Comparison of ENCODE assay signal across 8 cellular contexts in the genomic region with DNA sequence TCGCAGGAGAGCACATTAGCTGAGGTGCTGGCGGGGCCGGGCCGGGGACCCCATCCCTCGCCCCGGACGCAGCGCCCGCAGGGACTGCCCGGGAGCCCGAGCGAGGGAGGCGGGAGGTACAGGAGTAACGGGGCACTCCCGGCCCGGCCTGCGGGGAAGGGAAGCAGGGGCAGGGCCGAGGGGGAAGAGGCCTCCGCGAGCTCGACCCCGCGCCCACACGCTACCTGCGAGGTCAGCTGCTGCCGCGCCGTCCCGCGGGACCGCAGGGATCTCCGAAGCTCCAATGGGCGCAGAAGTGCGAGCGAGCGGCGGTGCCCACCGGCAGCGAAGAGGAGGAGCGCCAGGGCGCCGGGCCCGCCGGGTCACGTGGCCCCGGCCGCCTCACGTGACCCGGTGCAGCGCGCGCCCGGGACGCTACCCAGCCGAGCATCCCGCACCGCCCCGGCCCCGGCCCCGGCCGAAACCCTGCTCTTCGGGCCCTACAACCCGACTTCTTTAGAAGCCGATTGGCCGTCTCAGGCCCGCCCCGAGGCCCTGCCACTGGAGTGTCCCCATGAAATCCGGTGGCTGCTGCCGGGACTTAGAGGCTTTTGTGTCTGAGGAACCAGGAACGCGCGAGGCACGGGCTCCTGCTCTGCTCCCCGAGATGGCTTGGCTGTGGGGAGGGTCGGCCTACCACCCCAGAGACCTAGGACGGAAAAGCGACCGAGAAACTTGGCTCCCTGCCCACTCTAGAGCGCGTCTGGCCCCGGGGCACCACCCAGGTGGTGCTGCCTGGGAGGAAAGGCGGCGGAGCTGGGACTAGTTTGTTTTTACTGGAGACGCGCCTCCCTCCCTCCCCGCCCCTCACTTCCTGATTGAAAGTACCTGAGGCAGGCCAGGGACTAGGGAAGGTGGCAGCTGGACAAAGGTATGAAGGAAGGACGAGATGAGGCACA. TPM values are rescaled to one million over a fixed set of nuclear protein-coding genes. Genes with fewer than 3 reads are reported as not detected.
DNase-seq lines count a peak whose midpoint lies in the region; ATAC-seq and TF ChIP-seq lines count a peak whose summit lies in the region.

TSS of gene RCBTB1 (minus strand) at position 339 of the 938 bp plus-strand sequence. CDS start 18,279 bp downstream, outside the sequence.

- H4K5ac ChIP-seq in mesendoderm (ENCODE audit: low read length): peak within 1 kb of the TSS; percentile 94

- H3K4ac ChIP-seq in mesendoderm (ENCODE audit: low read depth, low read length): peak within 1 kb of the TSS; percentile 66

- TF ChIP-seq POLR2A in GM19193 (IDR thresholded peaks at IDR 0.05; ENCODE audit: extremely low read depth, insufficient read depth, insufficient read length): peak; percentile 73

- H3K4me1 ChIP-seq in endodermal cell (ENCODE audit: control insufficient read depth, insufficient read depth, low read length): no peaks in the 10 kb centered on the region
- H3K4me1 ChIP-seq in mesendoderm (ENCODE audit: control insufficient read depth, low read depth, low read length): no peaks in the 10 kb centered on the region

- WGBS in endodermal cell (ENCODE audit: insufficient coverage in 1 of 2, insufficient read length in 1 of 2), 2 experiments: 0 to 1% methylated on average over 19 to 84 of the region's 87 CpGs
- WGBS in mesendoderm (ENCODE audit: extremely low coverage, insufficient coverage, low lambda C conversion rate): no CpG with 5 or more reads among the region's 87 CpGs

- CTCF ChIA-PET in activated CD8-positive, alpha-beta memory T cell treated with anti-CD3 and anti-CD28 coated beads, Interleukin-2, amount 10 ng/mL, durations not matched to agents 7 days and 5 days (lab: Charles Lee): interaction anchor here (0.9 to 2.1 kb wide), 4 partner anchors 9 to 92 kb away, joined by 3 to 14 read pairs (median 3); no protein-coding TSS in a partner anchor

- H3K36me3 ChIP-seq in endodermal cell (ENCODE audit: control insufficient read depth, insufficient read depth, low read length) (peaks cover 20% of the 10 kb centered on the region), mesendoderm (ENCODE audit: control insufficient read depth, insufficient read depth, low read length) (no peaks in the 10 kb centered on the region)

- peak within 1 kb of the TSS; percentile 97 for H3K56ac ChIP-seq in mesendoderm (ENCODE audit: low read length)

- H3K27me3 Mint-ChIP-seq in activated CD8-positive, alpha-beta memory T cell treated with anti-CD3 and anti-CD28 coated beads, Interleukin-2, amount 10 ng/mL, durations not matched to agents 7 days and 5 days: peaks cover 2% of the 10 kb centered on the region
- peaks cover 5% of the 10 kb centered on the region for H3K27me3 Mint-ChIP-seq in endodermal cell (ENCODE audit: insufficient read depth)

- H3K27ac Mint-ChIP-seq in activated CD8-positive, alpha-beta memory T cell treated with anti-CD3 and anti-CD28 coated beads, Interleukin-2, amount 10 ng/mL, durations not matched to agents 7 days and 5 days: peak within 1 kb of the TSS; percentile 74
- peak within 1 kb of the TSS; percentile 97 for H3K27ac Mint-ChIP-seq in endodermal cell

- H3K9me3 ChIP-seq in endodermal cell (ENCODE audit: control insufficient read depth, low read length): no peaks in the 10 kb centered on the region

- no peak for TF ChIP-seq CTCF in endodermal cell (conservative IDR thresholded peaks at IDR 0.05)

- no peaks in the 10 kb centered on the region for H3K9me3 Mint-ChIP-seq in activated CD8-positive, alpha-beta memory T cell treated with anti-CD3 and anti-CD28 coated beads, Interleukin-2, amount 10 ng/mL, durations not matched to agents 7 days and 5 days (ENCODE audit: low read depth)
- no peaks in the 10 kb centered on the region for H3K9me3 Mint-ChIP-seq in endodermal cell

- peak; percentile 60 for ATAC-seq in HG03378 (IDR thresholded peaks at IDR 0.05; ENCODE audit: unreplicated experiment)
- ATAC-seq in activated CD8-positive, alpha-beta memory T cell treated with anti-CD3 and anti-CD28 coated beads, Interleukin-2, amount 10 ng/mL, durations not matched to agents 7 days and 5 days: peak; percentile 98

- no peak within 1 kb of the TSS for H2BK15ac ChIP-seq in mesendoderm (replicated peaks; ENCODE audit: low read depth)

- peak within 1 kb of the TSS; percentile 85 for H3K4me2 ChIP-seq in mesendoderm (ENCODE audit: low read length)

- H3K4me1 Mint-ChIP-seq in activated CD8-positive, alpha-beta memory T cell treated with anti-CD3 and anti-CD28 coated beads, Interleukin-2, amount 10 ng/mL, durations not matched to agents 7 days and 5 days: peaks cover 26% of the 10 kb centered on the region
- H3K4me1 Mint-ChIP-seq in endodermal cell: peaks cover 20% of the 10 kb centered on the region

- H3K4me3 ChIP-seq in endodermal cell (ENCODE audit: low read length) (peak within 1 kb of the TSS; percentile 95), mesendoderm (ENCODE audit: low read length) (peak within 1 kb of the TSS; percentile 90)

- H3K9ac ChIP-seq in endodermal cell (ENCODE audit: extremely low read depth, low read length, poor library complexity, severe bottlenecking) (peak within 1 kb of the TSS; percentile 76), mesendoderm (ENCODE audit: low read length) (peak within 1 kb of the TSS; percentile 93)

- peak; percentile 41 to 87 (median 80) for DNase-seq in C1 segment of cervical spinal cord (lab: John Stamatoyannopoulos, UW)
- DNase-seq in NCI-H82 (lab: John Stamatoyannopoulos, UW): peak; percentile 87
- DNase-seq in activated CD8-positive, alpha-beta memory T cell treated with anti-CD3 and anti-CD28 coated beads, Interleukin-2, amount 10 ng/mL, durations not matched to agents 7 days and 5 days: peak; percentile 76
- DNase-seq in endodermal cell: peak; percentile 91
- DNase-seq in mesendoderm: peak; percentile 81
- peak; percentile 64 for DNase-seq in stimulated activated CD8-positive, alpha-beta memory T cell treated with anti-CD3 and anti-CD28 coated beads, Interleukin-12 subunit alpha, Interleukin-12 subunit beta, amount 100 ng/mL, for 4 hours (ENCODE audit: low read depth)

- peaks cover 3% of the 10 kb centered on the region for H3K79me1 ChIP-seq in mesendoderm (ENCODE audit: low read length)

- no peak within 1 kb of the TSS for H2BK120ac ChIP-seq in mesendoderm (ENCODE audit: low read depth, low read length)

- peak within 1 kb of the TSS; percentile 93 for H4K8ac ChIP-seq in mesendoderm (ENCODE audit: low read depth, low read length)

- no peaks in the 10 kb centered on the region for H3K79me2 ChIP-seq in mesendoderm (ENCODE audit: control insufficient read depth, insufficient read depth, low read length)

- peak within 1 kb of the TSS; percentile 87 for H3K4me3 Mint-ChIP-seq in activated CD8-positive, alpha-beta memory T cell treated with anti-CD3 and anti-CD28 coated beads, Interleukin-2, amount 10 ng/mL, durations not matched to agents 7 days and 5 days
- peak within 1 kb of the TSS; percentile 70 for H3K4me3 Mint-ChIP-seq in endodermal cell

- no peak within 1 kb of the TSS for H2AK5ac ChIP-seq in mesendoderm (ENCODE audit: low read length)

- peak within 1 kb of the TSS; percentile 25 for H3K18ac ChIP-seq in mesendoderm (ENCODE audit: low read length)

- no peak within 1 kb of the TSS for H2BK5ac ChIP-seq in mesendoderm (ENCODE audit: low read length)

- no peak within 1 kb of the TSS for H3K23ac ChIP-seq in mesendoderm (ENCODE audit: low read length)

- H3K27ac ChIP-seq in endodermal cell (ENCODE audit: low read depth, low read length): peak within 1 kb of the TSS; percentile 65
- peak within 1 kb of the TSS; percentile 79 for H3K27ac ChIP-seq in mesendoderm (ENCODE audit: low read depth, low read length)

- no peaks in the 10 kb centered on the region for H3K27me3 ChIP-seq in endodermal cell (ENCODE audit: control insufficient read depth, insufficient read depth, low read length, poor library complexity, severe bottlenecking)
- no peaks in the 10 kb centered on the region for H3K27me3 ChIP-seq in mesendoderm (ENCODE audit: insufficient read depth, low read length, poor library complexity)

- H3K36me3 Mint-ChIP-seq in activated CD8-positive, alpha-beta memory T cell treated with anti-CD3 and anti-CD28 coated beads, Interleukin-2, amount 10 ng/mL, durations not matched to agents 7 days and 5 days: peaks cover 4% of the 10 kb centered on the region
- peaks cover 23% of the 10 kb centered on the region for H3K36me3 Mint-ChIP-seq in endodermal cell (ENCODE audit: low read depth)

RNA-seq across cellular contexts. Expression of gene RCBTB1, which starts in this region (rescaled TPM):
- total RNA-seq in activated CD8-positive, alpha-beta memory T cell treated with anti-CD3 and anti-CD28 coated beads, Interleukin-2, amount 10 ng/mL, durations not matched to agents 7 days and 5 days: 10 to 100 TPM; 18.1 to 20.9 TPM
- total RNA-seq in endodermal cell: 10 to 100 TPM; 40.6 to 46.4 TPM
- polyA plus RNA-seq in endodermal cell (2013, experiment 1 of 2): 29.5 TPM
- polyA plus RNA-seq in endodermal cell (2013, experiment 2 of 2): 30.5 TPM
- 8.2 TPM for polyA plus RNA-seq in mesendoderm (2013, experiment 1 of 2)
- polyA plus RNA-seq in mesendoderm (2013, experiment 2 of 2): 8.5 TPM

Comparison
In these comparisons a context has a peak if more than half of its experiments do, and no peak if none do; other contexts are left out.
1. Peak in every context shown above with its lines: DNase-seq, ATAC-seq, H3K4me3 ChIP-seq and H3K27ac ChIP-seq.